Comparison of ENCODE assay signal across 32 cellular contexts in genomic region chr14:65957631-65958205, GRCh38.
"Had no signal": no experiment of that assay in that cellular context is flagged by ENCODE, and none has a peak within 500 bp of the region (broad histone marks: within the 10 kb centered on the region; RNA-seq: fewer than 3 reads in every experiment).

No MANE protein-coding gene starts in this region.

- H3K79me2 ChIP-seq: parathyroid adenoma had no signal

- DNase-seq: activated CD4-positive, alpha-beta T cell treated with anti-CD3 and anti-CD28 coated beads for 48 hours; activated CD4-positive, alpha-beta T cell treated with anti-CD3 and anti-CD28 coated beads, Interleukin-2, amount 50 U/mL, for 48 hours; activated CD8-positive, alpha-beta memory T cell treated with anti-CD3 and anti-CD28 coated beads, Interleukin-2, amount 50 U/mL, for 4 hours; activated effector memory CD4-positive, alpha-beta T cell treated with anti-CD3 and anti-CD28 coated beads, Interleukin-2, amount 50 U/mL, for 16 hours; activated naive CD4-positive, alpha-beta T cell treated with anti-CD3 and anti-CD28 coated beads for 36 hours; activated naive CD8-positive, alpha-beta T cell treated with anti-CD3 and anti-CD28 coated beads for 36 hours; activated T-cell treated with anti-CD3 and anti-CD28 coated beads, Interleukin-2, amount 50 U/mL, for 1 hour; adrenal gland; aorta; body of pancreas; dermis blood vessel endothelial cell; effector CD4-positive, alpha-beta T cell; erythroblast; gastrocnemius medialis; glutamatergic neuron; islet precursor cell; left ventricle myocardium superior; mammary epithelial cell; naive B cell; nephron progenitor cell; nucleus accumbens; stimulated activated CD4-positive, alpha-beta T cell treated with anti-CD3 and anti-CD28 coated beads, Interleukin-1b, Interleukin-23, amount 100 ng/mL, for 48 hours; stimulated activated naive B cell treated with anti-CD40 and anti-IgM and Interleukin-4, amounts not matched to agents 10 μg/mL and 1 μg/mL and 100 μg/mL, for 72 hours; stomach; T-helper 1 cell; thyroid gland had no signal

- H3K4me1 ChIP-seq: adrenal gland, body of pancreas, gastrocnemius medialis, right atrium auricular region, thyroid gland, upper lobe of left lung had no signal

- H3K4me3 ChIP-seq: adrenal gland, body of pancreas, gastrocnemius medialis, right atrium auricular region, smooth muscle cell, stomach, thyroid gland, upper lobe of left lung had no signal

- H3K27me3 ChIP-seq: adrenal gland, body of pancreas, gastrocnemius medialis, right atrium auricular region, thyroid gland, upper lobe of left lung had no signal

- ATAC-seq: activated CD4-positive, CD25-positive, alpha-beta regulatory T cell treated with anti-CD3 and anti-CD28 coated beads, Interleukin-2, amount 50 U/mL, for 24 hours; body of pancreas; gastrocnemius medialis; left ventricle myocardium superior; stimulated activated naive B cell treated with anti-CD40 and anti-IgM and Interleukin-4, amounts not matched to agents 10 μg/mL and 1 μg/mL and 100 μg/mL, for 72 hours had no signal

- H3K9me3 ChIP-seq: adrenal gland, body of pancreas, gastrocnemius medialis, right atrium auricular region, stomach, thyroid gland, upper lobe of left lung had no signal

- H3K4me2 ChIP-seq: smooth muscle cell had no signal

- H3K27ac ChIP-seq: adrenal gland, body of pancreas, gastrocnemius medialis, parathyroid adenoma, right atrium auricular region, stomach, thyroid gland, upper lobe of left lung, VCaP had no signal

- H3K36me3 ChIP-seq: adrenal gland, gastrocnemius medialis, right atrium auricular region, stomach, thyroid gland, upper lobe of left lung had no signal

- H3K9ac ChIP-seq: parathyroid adenoma had no signal
